ENCODE assay signal across 11 cellular contexts in the genomic region with DNA sequence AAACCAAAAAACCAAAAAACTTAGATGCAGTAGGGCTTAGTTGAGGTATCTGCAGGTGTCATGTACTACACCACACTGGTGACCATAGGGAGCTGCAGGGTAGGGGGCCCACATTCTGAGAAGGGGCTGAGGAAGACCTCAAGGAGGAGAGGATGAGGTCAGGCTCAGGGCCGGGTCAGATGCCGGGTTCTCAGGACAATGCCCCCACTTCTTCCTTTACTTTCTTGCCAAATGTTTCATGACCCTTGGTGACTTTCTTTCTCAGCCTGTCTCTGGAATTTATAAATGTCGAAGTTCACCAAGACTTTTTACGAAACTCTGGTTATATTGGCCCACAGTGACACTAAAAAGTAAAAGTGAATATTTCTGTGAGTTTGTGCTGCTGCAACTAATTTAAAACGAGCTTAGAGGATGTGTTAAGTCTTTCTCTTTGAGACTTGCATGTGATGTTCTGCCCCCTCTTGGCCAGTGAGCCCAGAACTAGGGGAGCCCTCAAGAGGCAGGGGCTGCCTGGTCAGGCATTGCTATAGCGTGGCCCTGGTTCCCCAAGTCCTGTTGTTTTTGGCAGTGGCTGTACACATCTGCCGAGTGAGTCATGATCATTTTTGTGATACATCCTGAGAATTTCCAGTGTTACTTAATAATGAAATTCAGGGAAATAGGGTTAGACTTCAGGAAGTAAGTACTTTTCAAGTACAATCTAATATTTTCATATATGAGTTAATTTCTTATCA. TPM values are rescaled to one million over a fixed set of nuclear protein-coding genes. Genes with fewer than 3 reads are reported as not detected.
DNase-seq lines count a peak whose midpoint lies in the region; ATAC-seq, FAIRE-seq and TF ChIP-seq lines count a peak whose summit lies in the region.
"Had no signal": no experiment of that assay in that cellular context is flagged by ENCODE, and none has a peak within 500 bp of the region (broad histone marks: within the 10 kb centered on the region; RNA-seq: fewer than 3 reads in every experiment).

No MANE protein-coding gene starts in this region.

- H2AFZ ChIP-seq in mesenchymal stem cell (ENCODE audit: low read depth, low read length), result no peak overlapping the region

- no peak overlapping the region for H3K4ac ChIP-seq in mesenchymal stem cell (ENCODE audit: low read depth in 1 of 2, low read length in 2 of 2)

- no peak for TF ChIP-seq RAD21 in A549 (conservative IDR thresholded peaks at IDR 0.05 in 1 of 2, IDR thresholded peaks at IDR 0.05 in 1 of 2)

- ATAC-seq in A549, result peak; percentile 84 to 92
- no peak for ATAC-seq in HG02610 (IDR thresholded peaks at IDR 0.05; ENCODE audit: unreplicated experiment)
- ATAC-seq: activated naive CD8-positive, alpha-beta T cell treated with anti-CD3 and anti-CD28 coated beads, Interleukin-2, amount 50 U/mL, for 24 hours had no signal

- H4K8ac ChIP-seq in mesenchymal stem cell (ENCODE audit: low read length), result no peak overlapping the region

- peaks cover 3% of the 10 kb centered on the region for H3K79me1 ChIP-seq in mesenchymal stem cell (replicated peaks; ENCODE audit: low read length, poor library complexity, severe bottlenecking)

- TF ChIP-seq CTCF in A549 (IDR thresholded peaks at IDR 0.05) (no peak), NB4 (IDR thresholded peaks at IDR 0.05; ENCODE audit: low read depth, low read length) (no peak)

- H2AK5ac ChIP-seq in mesenchymal stem cell (ENCODE audit: low read length, severe bottlenecking), result peak overlapping the region; percentile 25

- H2BK120ac ChIP-seq in mesenchymal stem cell (ENCODE audit: low read depth, low read length), result no peak overlapping the region

- POLR2A ChIA-PET in A549 (lab: Yijun Ruan, JAX), result interaction anchor here (1.0 kb wide), 1 partner anchor 11 kb away, joined by 4 read pairs; a partner anchor contains a TSS

- H3K9me3 ChIP-seq in A549 (no peaks in the 10 kb centered on the region), mesenchymal stem cell (ENCODE audit: control insufficient read depth, low read length) (no peaks in the 10 kb centered on the region)

- no peak overlapping the region for H3K23ac ChIP-seq in mesenchymal stem cell (ENCODE audit: low read length in 2 of 2)

- no peaks in the 10 kb centered on the region for H3K27me3 ChIP-seq in mesenchymal stem cell (ENCODE audit: control insufficient read depth in 1 of 2, insufficient read depth in 1 of 2, low read length in 2 of 2)
- H3K27me3 ChIP-seq: BLaER1 treated with 17β-estradiol and CSF1 and Interleukin-3, amounts not matched to agents 10 nM and 100 nM had no signal

- peaks cover 26% of the 10 kb centered on the region for H3K4me1 ChIP-seq in A549
- H3K4me1 ChIP-seq in mesenchymal stem cell (ENCODE audit: control insufficient read depth, insufficient read depth, low read depth, low read length), result peaks cover 14% of the 10 kb centered on the region

- H3K14ac ChIP-seq in mesenchymal stem cell (ENCODE audit: low read length in 2 of 2), result no peak overlapping the region

- no peak for TF ChIP-seq EP300 in A549 (IDR thresholded peaks at IDR 0.05)

- H2BK12ac ChIP-seq in mesenchymal stem cell (ENCODE audit: low read length in 2 of 2), result peak overlapping the region in 1 of 2 experiments; percentile 83

- H3K4me2 ChIP-seq in A549 (peak overlapping the region; percentile 64), mesenchymal stem cell (ENCODE audit: low read length, poor library complexity, severe bottlenecking) (no peak overlapping the region)

- peak overlapping the region in 1 of 2 experiments; percentile 38 for H3K18ac ChIP-seq in mesenchymal stem cell (ENCODE audit: low read depth in 1 of 2, low read length in 2 of 2)

- H2BK5ac ChIP-seq in mesenchymal stem cell (ENCODE audit: low read depth, low read length, poor library complexity, severe bottlenecking), result peak overlapping the region; percentile 57

- WGBS in A549 (ENCODE audit: missing lambda C conversion rate), result 44% methylated on average over 7 of the region's 7 CpGs
- WGBS in mesenchymal stem cell, result 68% methylated on average over 7 of the region's 7 CpGs

- TF ChIP-seq POLR2A in A549 (IDR thresholded peaks at IDR 0.05; ENCODE audit: low read length) (no peak), NB4 (IDR thresholded peaks at IDR 0.05; ENCODE audit: extremely low read depth, insufficient read length) (no peak)

- no peak overlapping the region for H2BK15ac ChIP-seq in mesenchymal stem cell (ENCODE audit: low read depth, poor library complexity, severe bottlenecking)

- no peak for FAIRE-seq in A549 (lab: Jason Lieb, UNC)

- CTCF ChIA-PET in A549 (lab: Yijun Ruan, JAX), result interaction anchor here (0.6 to 9.2 kb wide), 6 partner anchors 11 to 185 kb away, joined by 3 to 74 read pairs (median 4); a partner anchor contains a TSS

- H4K91ac ChIP-seq in mesenchymal stem cell (ENCODE audit: low read length), result no peak overlapping the region

- DNase-seq in A549 (ENCODE audit: low read depth in 1 of 2, low spot score in 1 of 2) (peak; percentile 26 to 31), NB4 (ENCODE audit: low read depth) (peak; percentile 25), epithelial cell of prostate (ENCODE audit: low read depth, low spot score) (peak; percentile 20), mesenchymal stem cell (peak; percentile 89), DMS53 treated with DMSO at 0.1 percent for 48 hours (lab: John Stamatoyannopoulos, UW; ENCODE audit: unreplicated experiment) (no peak), DMS 273 (lab: John Stamatoyannopoulos, UW; ENCODE audit: unreplicated experiment) (no peak)
- DNase-seq in stimulated activated CD4-positive, alpha-beta T cell treated with anti-CD3 and anti-CD28 coated beads, Interleukin-4, amount 100 ng/mL, for 24 hours, result no peak
- DNase-seq: activated naive CD8-positive, alpha-beta T cell treated with anti-CD3 and anti-CD28 coated beads, Interleukin-2, amount 50 U/mL, for 24 hours; NCI-H2171 had no signal

- peaks cover 0 to 20% of the 10 kb centered on the region in 2 experiments for H3K36me3 ChIP-seq in mesenchymal stem cell (ENCODE audit: control insufficient read depth in 1 of 2, insufficient read depth in 2 of 2, low read depth in 1 of 2, low read length in 2 of 2)

- no peak overlapping the region for H3K4me3 ChIP-seq in A549
- no peak overlapping the region for H3K4me3 ChIP-seq in NB4 (ENCODE audit: low read depth, low read length)
- H3K4me3 ChIP-seq in mesenchymal stem cell (ENCODE audit: insufficient read depth in 1 of 2, low read depth in 1 of 2, low read length in 2 of 2), result peak overlapping the region in 1 of 2 experiments; percentile 52
- H3K4me3 ChIP-seq: BLaER1 treated with 17β-estradiol and CSF1 and Interleukin-3, amounts not matched to agents 10 nM and 100 nM had no signal

- peak overlapping the region; percentile 46 for H3K9ac ChIP-seq in mesenchymal stem cell (ENCODE audit: low read length)

- H3K27ac ChIP-seq in A549, result peak overlapping the region; percentile 35 to 60; a peak in 4 of 6 replicates
- peak overlapping the region; percentile 19 for H3K27ac ChIP-seq in epithelial cell of prostate
- peak overlapping the region; percentile 53 for H3K27ac ChIP-seq in mesenchymal stem cell (ENCODE audit: low read length, poor library complexity, severe bottlenecking)

TF ChIP-seq in A549, 52 proteins besides CTCF, POLR2A, EP300 and RAD21:
- TF ChIP-seq ESRRA (IDR thresholded peaks at IDR 0.05; ENCODE audit: borderline replicate concordance, low read length) (no peak), CEBPB (IDR thresholded peaks at IDR 0.05) (0 out of 4 replicates have a peak, but pooled peaks of 1 of the 2 experiments have one; percentile 12), FOSL2 (IDR thresholded peaks at IDR 0.05) (peak; percentile 41; the same call in 1 of the 2 replicates), FOSL2 (CRISPR knock-in tag; IDR thresholded peaks at IDR 0.05) (peak; percentile 67), FOXS1 (CRISPR knock-in tag; IDR thresholded peaks at IDR 0.05) (peak; percentile 93; the same call in 1 of the 2 replicates)
TF ChIP-seq in A549: peak in this region for 3.

RNA-seq across cellular contexts. Expression of a gene that starts 11.2 kb away (rescaled TPM):
- polyA plus RNA-seq in A549 (2011; rRNA removed) (40.2 and 41.0 TPM in 2 replicates), A549 (2017; fragmentation: RNase III; extraction: RNeasy Plus Mini Kit Qiagen cat#74134 plus additional on column Dnase treatment) (30.4 to 33.4 TPM (median 32.2 TPM) in 3 replicates)
- 13.9 and 16.1 TPM in 2 replicates for polyA plus RNA-seq in A549 (2012; cell fraction: cytosol; rRNA removed)
- 14.8 and 19.7 TPM in 2 replicates for polyA plus RNA-seq in A549 (2012; cell fraction: nucleus; rRNA removed)
- 30.8 and 38.3 TPM in 2 replicates for polyA minus RNA-seq in A549 (2011; rRNA and poly(A)+ RNA removed)
- polyA plus RNA-seq in mesenchymal stem cell (2013, experiment 1 of 2), result 49.5 TPM
- polyA plus RNA-seq in mesenchymal stem cell (2013, experiment 2 of 2), result 50.6 TPM

Comparison
In these comparisons a context has a peak if more than half of its experiments do, and no peak if none do; other contexts are left out.
1. DNase-seq: peak in A549 (2 of 2), NB4 (single experiment), epithelial cell of prostate (single experiment) and mesenchymal stem cell (single experiment); none in stimulated activated CD4-positive, alpha-beta T cell treated with anti-CD3 and anti-CD28 coated beads, Interleukin-4, amount 100 ng/mL, for 24 hours (single experiment), DMS53 treated with DMSO at 0.1 percent for 48 hours (single experiment) and DMS 273 (single experiment).
2. Peak in every context shown above with its lines, with median percentiles within 50 percentile points of each other: H3K27ac ChIP-seq.